8 cellular contexts compared by ENCODE assay signal in genomic region chr4:72569719-72570235, GRCh38. TPM values are rescaled to one million over a fixed set of nuclear protein-coding genes. Genes with fewer than 3 reads are reported as not detected.
DNase-seq lines count a peak whose midpoint lies in the region; ATAC-seq, FAIRE-seq and TF ChIP-seq lines count a peak whose summit lies in the region.

No MANE protein-coding gene starts in this region.

- no peaks in the 10 kb centered on the region for H3K36me3 ChIP-seq in Loucy (ENCODE audit: insufficient read depth, low read length)

- H3K79me2 ChIP-seq in Loucy (ENCODE audit: insufficient read depth, low read length) = no peaks in the 10 kb centered on the region

- H3K4me1 ChIP-seq in A549 = no peaks in the 10 kb centered on the region
- H3K4me1 ChIP-seq in Loucy (ENCODE audit: insufficient read depth, low read length, poor library complexity, severe bottlenecking) = no peaks in the 10 kb centered on the region

- H3F3A ChIP-seq in Loucy (ENCODE audit: low read depth) = no peaks in the 10 kb centered on the region

- DNase-seq in A549 (ENCODE audit: low read depth in 1 of 2, low spot score in 1 of 2) (no peak), endothelial cell (ENCODE audit: low spot score) (peak; percentile 17), midbrain (lab: John Stamatoyannopoulos, UW) (no peak)
- DNase-seq in natural killer cell treated with Interleukin-12 subunit alpha and Interleukin-12 subunit beta and Interleukin-15 and Interleukin-18, amount 100 ng/mL, for 72 hours (ENCODE audit: low spot score) = no peak
- no peak for DNase-seq in activated CD8-positive, alpha-beta memory T cell treated with anti-CD3 and anti-CD28 coated beads, Interleukin-2, amount 50 U/mL, for 48 hours
- DNase-seq in activated CD4-positive, alpha-beta T cell treated with anti-CD3 and anti-CD28 coated beads, Interleukin-2, amount 50 U/mL, for 4 hours = no peak

- POLR2A ChIA-PET in A549 (lab: Yijun Ruan, JAX) = no interaction called here

- no peak for TF ChIP-seq EP300 in A549 (IDR thresholded peaks at IDR 0.05)

- H3K27me3 ChIP-seq in Loucy (ENCODE audit: insufficient read depth, low read length, poor library complexity, severe bottlenecking) = peaks cover 8% of the 10 kb centered on the region

- H3K36me3 Mint-ChIP-seq in endothelial cell (ENCODE audit: low read depth, unreplicated experiment) = no peaks in the 10 kb centered on the region
- H3K36me3 Mint-ChIP-seq in natural killer cell treated with Interleukin-12 subunit alpha and Interleukin-12 subunit beta and Interleukin-15 and Interleukin-18, amount 100 ng/mL, for 72 hours = no peaks in the 10 kb centered on the region

- H3K27ac Mint-ChIP-seq in endothelial cell (ENCODE audit: unreplicated experiment) = peak overlapping the region; percentile 76
- H3K27ac Mint-ChIP-seq in natural killer cell treated with Interleukin-12 subunit alpha and Interleukin-12 subunit beta and Interleukin-15 and Interleukin-18, amount 100 ng/mL, for 72 hours = no peak overlapping the region

- no peak for FAIRE-seq in A549 (lab: Jason Lieb, UNC)

- CTCF ChIA-PET in A549 (lab: Yijun Ruan, JAX) = interaction anchor here (0.6 kb wide), 1 partner anchor 23 kb away, joined by 4 read pairs; no protein-coding TSS in a partner anchor

- no peaks in the 10 kb centered on the region for H4K20me1 ChIP-seq in Loucy (ENCODE audit: insufficient read depth, low read length, poor library complexity, severe bottlenecking)

- no peaks in the 10 kb centered on the region for H3K9me3 Mint-ChIP-seq in endothelial cell (ENCODE audit: unreplicated experiment)
- H3K9me3 Mint-ChIP-seq in natural killer cell treated with Interleukin-12 subunit alpha and Interleukin-12 subunit beta and Interleukin-15 and Interleukin-18, amount 100 ng/mL, for 72 hours = peaks cover 3% of the 10 kb centered on the region

- no peaks in the 10 kb centered on the region for H3K9me2 ChIP-seq in Loucy (replicated peaks; ENCODE audit: low read depth, low read length)

- no peaks in the 10 kb centered on the region for H3K9me3 ChIP-seq in A549
- no peaks in the 10 kb centered on the region for H3K9me3 ChIP-seq in Loucy (ENCODE audit: insufficient read depth, low read depth, low read length)

- H3K4me2 ChIP-seq in A549 (peak overlapping the region; percentile 91; the same call in 1 of the 3 replicates), Loucy (ENCODE audit: low read depth, low read length, poor library complexity, severe bottlenecking) (peak overlapping the region; percentile 89)

- peak overlapping the region; percentile 87 for H3K4me3 Mint-ChIP-seq in endothelial cell (ENCODE audit: unreplicated experiment)
- peak overlapping the region; percentile 43 for H3K4me3 Mint-ChIP-seq in natural killer cell treated with Interleukin-12 subunit alpha and Interleukin-12 subunit beta and Interleukin-15 and Interleukin-18, amount 100 ng/mL, for 72 hours

- H3K4me3 ChIP-seq in A549 (no peak overlapping the region), Loucy (ENCODE audit: low read length, poor library complexity, severe bottlenecking) (no peak overlapping the region)

- 79% methylated on average over 12 of the region's 15 CpGs for WGBS in A549 (ENCODE audit: missing lambda C conversion rate)

- no peak overlapping the region for H3K27ac ChIP-seq in A549

- TF ChIP-seq POLR2A in A549 (IDR thresholded peaks at IDR 0.05; ENCODE audit: low read length) = no peak

- no peak for TF ChIP-seq CTCF in A549 (IDR thresholded peaks at IDR 0.05)
- no peak for TF ChIP-seq CTCF in Loucy (conservative IDR thresholded peaks at IDR 0.05; ENCODE audit: low read length)
- TF ChIP-seq CTCF in endothelial cell (IDR thresholded peaks at IDR 0.05; ENCODE audit: unreplicated experiment) = no peak

- H3K4me1 Mint-ChIP-seq in endothelial cell (ENCODE audit: unreplicated experiment) = peaks cover 23% of the 10 kb centered on the region
- peaks cover 0 to 6% of the 10 kb centered on the region in 2 donors for H3K4me1 Mint-ChIP-seq in natural killer cell treated with Interleukin-12 subunit alpha and Interleukin-12 subunit beta and Interleukin-15 and Interleukin-18, amount 100 ng/mL, for 72 hours (ENCODE audit: low read depth in 2 of 2)

- H3K9ac ChIP-seq in Loucy (ENCODE audit: low read depth, low read length, poor library complexity, severe bottlenecking) = no peak overlapping the region

- no peaks in the 10 kb centered on the region for H3K27me3 Mint-ChIP-seq in endothelial cell (ENCODE audit: unreplicated experiment)
- H3K27me3 Mint-ChIP-seq in natural killer cell treated with Interleukin-12 subunit alpha and Interleukin-12 subunit beta and Interleukin-15 and Interleukin-18, amount 100 ng/mL, for 72 hours = peaks cover 23 to 25% of the 10 kb centered on the region in 2 donors

- ATAC-seq in A549 = no peak
- ATAC-seq in natural killer cell treated with Interleukin-12 subunit alpha and Interleukin-12 subunit beta and Interleukin-15 and Interleukin-18, amount 100 ng/mL, for 72 hours = peak in 1 of 2 donors; percentile 44
- ATAC-seq in HG03280 (IDR thresholded peaks at IDR 0.05; ENCODE audit: unreplicated experiment) = no peak

- peak overlapping the region; percentile 82 for H2AFZ ChIP-seq in Loucy (ENCODE audit: low read length)

- TF ChIP-seq RAD21 in A549 (conservative IDR thresholded peaks at IDR 0.05 in 1 of 2, IDR thresholded peaks at IDR 0.05 in 1 of 2) = no peak

TF ChIP-seq in A549, 52 proteins besides CTCF, POLR2A, EP300 and RAD21:
- TF ChIP-seq TP53 (CRISPR knock-in tag; IDR thresholded peaks at IDR 0.05) (no peak), HOXB13 (CRISPR knock-in tag; IDR thresholded peaks at IDR 0.05; ENCODE audit: low read depth) (no peak)

RNA-seq across cellular contexts. Expression of gene ADAMTS3, which starts 0.8 kb away (rescaled TPM):
- 0.03 and 0.04 TPM in 2 replicates for polyA plus RNA-seq in A549 (2011; rRNA removed)
- not detected in 2 replicates for polyA plus RNA-seq in A549 (2012; cell fraction: cytosol; rRNA removed)
- polyA plus RNA-seq in A549 (2012; cell fraction: nucleus; rRNA removed) = 0.01 TPM in 1 of 2 replicates, not detected in the other
- polyA plus RNA-seq in A549 (2017; fragmentation: RNase III; extraction: RNeasy Plus Mini Kit Qiagen cat#74134 plus additional on column Dnase treatment) = not detected in 3 replicates
- polyA minus RNA-seq in A549 (2011; rRNA and poly(A)+ RNA removed) = 0.04 TPM in 1 of 2 replicates, not detected in the other
- 7.4 TPM for total RNA-seq in endothelial cell (ENCODE audit: unreplicated experiment)
- not detected for total RNA-seq in natural killer cell treated with Interleukin-12 subunit alpha and Interleukin-12 subunit beta and Interleukin-15 and Interleukin-18, amount 100 ng/mL, for 72 hours
